ENCODE assay signal across 10 cellular contexts in genomic region chr6:90186637-90187361, GRCh38.
DNase-seq lines count a peak whose midpoint lies in the region; ATAC-seq and TF ChIP-seq lines count a peak whose summit lies in the region.
"Had no signal": no experiment of that assay in that cellular context is flagged by ENCODE, and none has a peak within 500 bp of the region (broad histone marks: within the 10 kb centered on the region; RNA-seq: fewer than 3 reads in every experiment).

No MANE protein-coding gene starts in this region.

- H3K4me1 Mint-ChIP-seq in activated naive CD4-positive, alpha-beta T cell treated with anti-CD3 and anti-CD28 coated beads, Interleukin-2, amount 50 U/mL, for 24 hours, result peaks cover 86% of the 10 kb centered on the region
- peaks cover 6% of the 10 kb centered on the region for H3K4me1 Mint-ChIP-seq in central memory CD8-positive, alpha-beta T cell
- H3K4me1 Mint-ChIP-seq in stimulated activated naive CD8-positive, alpha-beta T cell treated with anti-CD3 and anti-CD28 coated beads, Interleukin-15, amount 100 ng/mL, for 72 hours, result peaks cover 88% of the 10 kb centered on the region

- H3K36me3 Mint-ChIP-seq in activated naive CD4-positive, alpha-beta T cell treated with anti-CD3 and anti-CD28 coated beads, Interleukin-2, amount 50 U/mL, for 24 hours, result peaks cover 24% of the 10 kb centered on the region
- peaks cover 2% of the 10 kb centered on the region for H3K36me3 Mint-ChIP-seq in central memory CD8-positive, alpha-beta T cell (ENCODE audit: insufficient read depth)

- H3K4me3 ChIP-seq in vagina, result no peak overlapping the region

- no peak for TF ChIP-seq POLR2A in vagina (IDR thresholded peaks at IDR 0.05)

- H3K36me3 ChIP-seq in vagina, result no peaks in the 10 kb centered on the region
- H3K36me3 ChIP-seq: neutrophil had no signal

- DNase-seq in activated naive CD4-positive, alpha-beta T cell treated with anti-CD3 and anti-CD28 coated beads, Interleukin-2, amount 50 U/mL, for 16 hours, result no peak
- DNase-seq in NOMO-1 treated with DMSO at 0.1 percent for 48 hours (lab: John Stamatoyannopoulos, UW; ENCODE audit: unreplicated experiment) (peak; percentile 91), vagina (ENCODE audit: extremely low spot score in 2 of 2) (no peak), hippocampal formation (lab: John Stamatoyannopoulos, UW) (no peak)
- DNase-seq in central memory CD8-positive, alpha-beta T cell (ENCODE audit: low spot score in 2 of 2), result no peak
- DNase-seq in stimulated activated naive CD8-positive, alpha-beta T cell treated with anti-CD3 and anti-CD28 coated beads, Interleukin-15, amount 100 ng/mL, for 72 hours, result no peak
- no peak for DNase-seq in effector CD4-positive, alpha-beta T cell
- DNase-seq: amygdala had no signal

- ATAC-seq in central memory CD8-positive, alpha-beta T cell (replicated peaks; ENCODE audit: extremely low read depth, poor library complexity, severe bottlenecking), result peak; percentile 66
- peak; percentile 67 for ATAC-seq in stimulated activated naive CD8-positive, alpha-beta T cell treated with anti-CD3 and anti-CD28 coated beads, Interleukin-15, amount 100 ng/mL, for 72 hours

- H3K27ac Mint-ChIP-seq in activated naive CD4-positive, alpha-beta T cell treated with anti-CD3 and anti-CD28 coated beads, Interleukin-2, amount 50 U/mL, for 24 hours, result peak overlapping the region; percentile 95
- H3K27ac Mint-ChIP-seq in central memory CD8-positive, alpha-beta T cell (ENCODE audit: low read depth), result no peak overlapping the region
- H3K27ac Mint-ChIP-seq in stimulated activated naive CD8-positive, alpha-beta T cell treated with anti-CD3 and anti-CD28 coated beads, Interleukin-15, amount 100 ng/mL, for 72 hours, result peak overlapping the region; percentile 91 to 95

- intact Hi-C loops in vagina (cut with DNase I), result no loop called here

- TF ChIP-seq CTCF in vagina (IDR thresholded peaks at IDR 0.05), result no peak

- H3K4me1 ChIP-seq in vagina, result peaks cover 18% of the 10 kb centered on the region

- H3K27me3 ChIP-seq in vagina, result no peaks in the 10 kb centered on the region

- H3K4me3 Mint-ChIP-seq in activated naive CD4-positive, alpha-beta T cell treated with anti-CD3 and anti-CD28 coated beads, Interleukin-2, amount 50 U/mL, for 24 hours, result peak overlapping the region; percentile 79
- no peak overlapping the region for H3K4me3 Mint-ChIP-seq in central memory CD8-positive, alpha-beta T cell
- peak overlapping the region; percentile 70 to 78 for H3K4me3 Mint-ChIP-seq in stimulated activated naive CD8-positive, alpha-beta T cell treated with anti-CD3 and anti-CD28 coated beads, Interleukin-15, amount 100 ng/mL, for 72 hours

- no peaks in the 10 kb centered on the region for H3K9me3 ChIP-seq in vagina
- H3K9me3 ChIP-seq: neutrophil had no signal

- H3K27me3 Mint-ChIP-seq in activated naive CD4-positive, alpha-beta T cell treated with anti-CD3 and anti-CD28 coated beads, Interleukin-2, amount 50 U/mL, for 24 hours, result no peaks in the 10 kb centered on the region
- no peaks in the 10 kb centered on the region for H3K27me3 Mint-ChIP-seq in central memory CD8-positive, alpha-beta T cell
- no peaks in the 10 kb centered on the region for H3K27me3 Mint-ChIP-seq in stimulated activated naive CD8-positive, alpha-beta T cell treated with anti-CD3 and anti-CD28 coated beads, Interleukin-15, amount 100 ng/mL, for 72 hours

- no peak overlapping the region for H3K27ac ChIP-seq in vagina
- H3K27ac ChIP-seq: neutrophil had no signal

- no peaks in the 10 kb centered on the region for H3K9me3 Mint-ChIP-seq in activated naive CD4-positive, alpha-beta T cell treated with anti-CD3 and anti-CD28 coated beads, Interleukin-2, amount 50 U/mL, for 24 hours
- no peaks in the 10 kb centered on the region for H3K9me3 Mint-ChIP-seq in central memory CD8-positive, alpha-beta T cell
- no peaks in the 10 kb centered on the region for H3K9me3 Mint-ChIP-seq in stimulated activated naive CD8-positive, alpha-beta T cell treated with anti-CD3 and anti-CD28 coated beads, Interleukin-15, amount 100 ng/mL, for 72 hours
